1 cellular context compared by ENCODE assay signal in the genomic region with DNA sequence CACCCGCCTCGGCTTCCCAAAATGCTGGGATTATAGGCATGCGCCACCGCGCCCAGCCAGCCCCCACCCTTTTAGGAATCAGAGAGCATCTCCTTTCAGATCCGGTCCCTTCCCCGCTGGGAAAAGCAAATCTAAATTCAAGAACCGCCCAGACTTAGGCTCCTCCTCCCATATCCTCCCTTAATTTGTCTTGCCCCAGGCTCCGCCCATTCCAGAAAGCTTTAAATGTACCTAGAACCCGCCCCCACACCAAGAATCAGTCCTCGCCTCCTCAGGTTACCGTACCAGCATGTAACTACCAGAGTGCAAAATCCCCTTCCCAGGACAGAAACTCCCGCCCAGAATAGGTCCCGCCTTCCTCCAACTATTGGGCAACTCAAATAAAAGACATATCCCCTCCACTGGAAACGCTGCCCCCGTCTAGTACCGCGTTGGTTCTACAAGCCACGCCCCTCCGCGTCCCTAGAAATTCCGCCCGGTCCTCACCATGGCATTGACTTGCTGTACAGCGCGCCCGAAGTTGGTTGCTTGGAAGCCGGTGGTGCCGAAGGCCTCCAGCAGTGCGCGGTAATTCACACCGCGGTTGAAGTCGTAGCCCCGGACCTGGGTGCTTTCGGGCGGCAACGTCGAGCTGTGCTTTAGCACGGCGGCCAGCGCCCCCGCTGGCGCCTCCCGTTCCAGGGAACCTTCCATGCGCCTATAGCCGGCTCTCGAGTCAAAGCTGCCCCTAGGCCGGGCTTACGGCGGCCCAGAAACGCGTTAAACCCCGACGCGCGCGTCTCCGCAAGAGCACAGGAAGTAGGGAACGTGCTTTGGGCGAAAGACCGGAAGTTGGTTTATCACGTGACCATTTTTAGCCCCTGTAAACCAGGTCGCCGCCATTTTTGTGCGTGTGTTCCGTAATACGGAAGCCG.
TF ChIP-seq lines count a peak whose summit lies in the region.

A gene (minus strand): TSS at position 807 of the 914 bp plus-strand sequence. CDS start 114 bp downstream, at position 693.

TF ChIP-seq in K562, 482 proteins besides CTCF, POLR2A, EP300 and RAD21 (continued from another document and continues in another):
- TF ChIP-seq, protein P1, sequence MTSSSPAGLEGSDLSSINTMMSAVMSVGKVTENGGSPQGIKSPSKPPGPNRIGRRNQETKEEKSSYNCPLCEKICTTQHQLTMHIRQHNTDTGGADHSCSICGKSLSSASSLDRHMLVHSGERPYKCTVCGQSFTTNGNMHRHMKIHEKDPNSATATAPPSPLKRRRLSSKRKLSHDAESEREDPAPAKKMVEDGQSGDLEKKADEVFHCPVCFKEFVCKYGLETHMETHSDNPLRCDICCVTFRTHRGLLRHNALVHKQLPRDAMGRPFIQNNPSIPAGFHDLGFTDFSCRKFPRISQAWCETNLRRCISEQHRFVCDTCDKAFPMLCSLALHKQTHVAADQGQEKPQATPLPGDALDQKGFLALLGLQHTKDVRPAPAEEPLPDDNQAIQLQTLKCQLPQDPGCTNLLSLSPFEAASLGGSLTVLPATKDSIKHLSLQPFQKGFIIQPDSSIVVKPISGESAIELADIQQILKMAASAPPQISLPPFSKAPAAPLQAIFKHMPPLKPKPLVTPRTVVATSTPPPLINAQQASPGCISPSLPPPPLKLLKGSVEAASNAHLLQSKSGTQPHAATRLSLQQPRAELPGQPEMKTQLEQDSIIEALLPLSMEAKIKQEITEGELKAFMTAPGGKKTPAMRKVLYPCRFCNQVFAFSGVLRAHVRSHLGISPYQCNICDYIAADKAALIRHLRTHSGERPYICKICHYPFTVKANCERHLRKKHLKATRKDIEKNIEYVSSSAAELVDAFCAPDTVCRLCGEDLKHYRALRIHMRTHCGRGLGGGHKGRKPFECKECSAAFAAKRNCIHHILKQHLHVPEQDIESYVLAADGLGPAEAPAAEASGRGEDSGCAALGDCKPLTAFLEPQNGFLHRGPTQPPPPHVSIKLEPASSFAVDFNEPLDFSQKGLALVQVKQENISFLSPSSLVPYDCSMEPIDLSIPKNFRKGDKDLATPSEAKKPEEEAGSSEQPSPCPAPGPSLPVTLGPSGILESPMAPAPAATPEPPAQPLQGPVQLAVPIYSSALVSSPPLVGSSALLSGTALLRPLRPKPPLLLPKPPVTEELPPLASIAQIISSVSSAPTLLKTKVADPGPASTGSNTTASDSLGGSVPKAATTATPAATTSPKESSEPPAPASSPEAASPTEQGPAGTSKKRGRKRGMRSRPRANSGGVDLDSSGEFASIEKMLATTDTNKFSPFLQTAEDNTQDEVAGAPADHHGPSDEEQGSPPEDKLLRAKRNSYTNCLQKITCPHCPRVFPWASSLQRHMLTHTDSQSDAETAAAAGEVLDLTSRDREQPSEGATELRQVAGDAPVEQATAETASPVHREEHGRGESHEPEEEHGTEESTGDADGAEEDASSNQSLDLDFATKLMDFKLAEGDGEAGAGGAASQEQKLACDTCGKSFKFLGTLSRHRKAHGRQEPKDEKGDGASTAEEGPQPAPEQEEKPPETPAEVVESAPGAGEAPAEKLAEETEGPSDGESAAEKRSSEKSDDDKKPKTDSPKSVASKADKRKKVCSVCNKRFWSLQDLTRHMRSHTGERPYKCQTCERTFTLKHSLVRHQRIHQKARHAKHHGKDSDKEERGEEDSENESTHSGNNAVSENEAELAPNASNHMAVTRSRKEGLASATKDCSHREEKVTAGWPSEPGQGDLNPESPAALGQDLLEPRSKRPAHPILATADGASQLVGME (CRISPR knock-in tag; IDR thresholded peaks at IDR 0.05), result peak; percentile 49; the same call in 1 of the 2 replicates
- TF ChIP-seq XRCC4 (IDR thresholded peaks at IDR 0.05; ENCODE audit: extremely low read depth, insufficient read depth, insufficient read length) (no peak), NFATC3 (IDR thresholded peaks at IDR 0.05) (no peak), NR3C1 (CRISPR knock-in tag; IDR thresholded peaks at IDR 0.05) (no peak; the same call in 1 of the 2 replicates), ZNF41 (CRISPR knock-in tag; conservative IDR thresholded peaks at IDR 0.05) (no peak), SAFB2 (IDR thresholded peaks at IDR 0.05; ENCODE audit: borderline replicate concordance, low read depth, low read length, severe bottlenecking) (no peak), CBX3 (IDR thresholded peaks at IDR 0.05; ENCODE audit: borderline replicate concordance in 1 of 2, low read length in 2 of 2) (peak in 1 of 2 experiments; percentile 78; a peak in 1 of 3 replicates), ZKSCAN8 (CRISPR knock-in tag; IDR thresholded peaks at IDR 0.05) (no peak), NCOA1 (IDR thresholded peaks at IDR 0.05; ENCODE audit: low read depth) (no peak), ARNT (IDR thresholded peaks at IDR 0.05) (no peak), SETDB1 (IDR thresholded peaks at IDR 0.05; ENCODE audit: low read length) (no peak), ZNF263 (CRISPR knock-in tag; IDR thresholded peaks at IDR 0.05; ENCODE audit: borderline replicate concordance) (peak; percentile 60; the same call in 1 of the 2 replicates), ZBTB1 (CRISPR knock-in tag; IDR thresholded peaks at IDR 0.05; ENCODE audit: borderline replicate concordance, low read depth) (no peak; the same call in 1 of the 2 replicates), NELFE (IDR thresholded peaks at IDR 0.05; ENCODE audit: insufficient read depth, insufficient read length) (no peak), TAL1 (IDR thresholded peaks at IDR 0.05) (no peak)
- TF ChIP-seq, protein P2, sequence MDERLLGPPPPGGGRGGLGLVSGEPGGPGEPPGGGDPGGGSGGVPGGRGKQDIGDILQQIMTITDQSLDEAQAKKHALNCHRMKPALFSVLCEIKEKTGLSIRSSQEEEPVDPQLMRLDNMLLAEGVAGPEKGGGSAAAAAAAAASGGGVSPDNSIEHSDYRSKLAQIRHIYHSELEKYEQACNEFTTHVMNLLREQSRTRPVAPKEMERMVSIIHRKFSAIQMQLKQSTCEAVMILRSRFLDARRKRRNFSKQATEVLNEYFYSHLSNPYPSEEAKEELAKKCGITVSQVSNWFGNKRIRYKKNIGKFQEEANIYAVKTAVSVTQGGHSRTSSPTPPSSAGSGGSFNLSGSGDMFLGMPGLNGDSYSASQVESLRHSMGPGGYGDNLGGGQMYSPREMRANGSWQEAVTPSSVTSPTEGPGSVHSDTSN (CRISPR knock-in tag; IDR thresholded peaks at IDR 0.05; ENCODE audit: low read depth), result no peak
- TF ChIP-seq, protein P2 (tag; conservative IDR thresholded peaks at IDR 0.05; ENCODE audit: low read depth), result no peak
- TF ChIP-seq, protein P3, sequence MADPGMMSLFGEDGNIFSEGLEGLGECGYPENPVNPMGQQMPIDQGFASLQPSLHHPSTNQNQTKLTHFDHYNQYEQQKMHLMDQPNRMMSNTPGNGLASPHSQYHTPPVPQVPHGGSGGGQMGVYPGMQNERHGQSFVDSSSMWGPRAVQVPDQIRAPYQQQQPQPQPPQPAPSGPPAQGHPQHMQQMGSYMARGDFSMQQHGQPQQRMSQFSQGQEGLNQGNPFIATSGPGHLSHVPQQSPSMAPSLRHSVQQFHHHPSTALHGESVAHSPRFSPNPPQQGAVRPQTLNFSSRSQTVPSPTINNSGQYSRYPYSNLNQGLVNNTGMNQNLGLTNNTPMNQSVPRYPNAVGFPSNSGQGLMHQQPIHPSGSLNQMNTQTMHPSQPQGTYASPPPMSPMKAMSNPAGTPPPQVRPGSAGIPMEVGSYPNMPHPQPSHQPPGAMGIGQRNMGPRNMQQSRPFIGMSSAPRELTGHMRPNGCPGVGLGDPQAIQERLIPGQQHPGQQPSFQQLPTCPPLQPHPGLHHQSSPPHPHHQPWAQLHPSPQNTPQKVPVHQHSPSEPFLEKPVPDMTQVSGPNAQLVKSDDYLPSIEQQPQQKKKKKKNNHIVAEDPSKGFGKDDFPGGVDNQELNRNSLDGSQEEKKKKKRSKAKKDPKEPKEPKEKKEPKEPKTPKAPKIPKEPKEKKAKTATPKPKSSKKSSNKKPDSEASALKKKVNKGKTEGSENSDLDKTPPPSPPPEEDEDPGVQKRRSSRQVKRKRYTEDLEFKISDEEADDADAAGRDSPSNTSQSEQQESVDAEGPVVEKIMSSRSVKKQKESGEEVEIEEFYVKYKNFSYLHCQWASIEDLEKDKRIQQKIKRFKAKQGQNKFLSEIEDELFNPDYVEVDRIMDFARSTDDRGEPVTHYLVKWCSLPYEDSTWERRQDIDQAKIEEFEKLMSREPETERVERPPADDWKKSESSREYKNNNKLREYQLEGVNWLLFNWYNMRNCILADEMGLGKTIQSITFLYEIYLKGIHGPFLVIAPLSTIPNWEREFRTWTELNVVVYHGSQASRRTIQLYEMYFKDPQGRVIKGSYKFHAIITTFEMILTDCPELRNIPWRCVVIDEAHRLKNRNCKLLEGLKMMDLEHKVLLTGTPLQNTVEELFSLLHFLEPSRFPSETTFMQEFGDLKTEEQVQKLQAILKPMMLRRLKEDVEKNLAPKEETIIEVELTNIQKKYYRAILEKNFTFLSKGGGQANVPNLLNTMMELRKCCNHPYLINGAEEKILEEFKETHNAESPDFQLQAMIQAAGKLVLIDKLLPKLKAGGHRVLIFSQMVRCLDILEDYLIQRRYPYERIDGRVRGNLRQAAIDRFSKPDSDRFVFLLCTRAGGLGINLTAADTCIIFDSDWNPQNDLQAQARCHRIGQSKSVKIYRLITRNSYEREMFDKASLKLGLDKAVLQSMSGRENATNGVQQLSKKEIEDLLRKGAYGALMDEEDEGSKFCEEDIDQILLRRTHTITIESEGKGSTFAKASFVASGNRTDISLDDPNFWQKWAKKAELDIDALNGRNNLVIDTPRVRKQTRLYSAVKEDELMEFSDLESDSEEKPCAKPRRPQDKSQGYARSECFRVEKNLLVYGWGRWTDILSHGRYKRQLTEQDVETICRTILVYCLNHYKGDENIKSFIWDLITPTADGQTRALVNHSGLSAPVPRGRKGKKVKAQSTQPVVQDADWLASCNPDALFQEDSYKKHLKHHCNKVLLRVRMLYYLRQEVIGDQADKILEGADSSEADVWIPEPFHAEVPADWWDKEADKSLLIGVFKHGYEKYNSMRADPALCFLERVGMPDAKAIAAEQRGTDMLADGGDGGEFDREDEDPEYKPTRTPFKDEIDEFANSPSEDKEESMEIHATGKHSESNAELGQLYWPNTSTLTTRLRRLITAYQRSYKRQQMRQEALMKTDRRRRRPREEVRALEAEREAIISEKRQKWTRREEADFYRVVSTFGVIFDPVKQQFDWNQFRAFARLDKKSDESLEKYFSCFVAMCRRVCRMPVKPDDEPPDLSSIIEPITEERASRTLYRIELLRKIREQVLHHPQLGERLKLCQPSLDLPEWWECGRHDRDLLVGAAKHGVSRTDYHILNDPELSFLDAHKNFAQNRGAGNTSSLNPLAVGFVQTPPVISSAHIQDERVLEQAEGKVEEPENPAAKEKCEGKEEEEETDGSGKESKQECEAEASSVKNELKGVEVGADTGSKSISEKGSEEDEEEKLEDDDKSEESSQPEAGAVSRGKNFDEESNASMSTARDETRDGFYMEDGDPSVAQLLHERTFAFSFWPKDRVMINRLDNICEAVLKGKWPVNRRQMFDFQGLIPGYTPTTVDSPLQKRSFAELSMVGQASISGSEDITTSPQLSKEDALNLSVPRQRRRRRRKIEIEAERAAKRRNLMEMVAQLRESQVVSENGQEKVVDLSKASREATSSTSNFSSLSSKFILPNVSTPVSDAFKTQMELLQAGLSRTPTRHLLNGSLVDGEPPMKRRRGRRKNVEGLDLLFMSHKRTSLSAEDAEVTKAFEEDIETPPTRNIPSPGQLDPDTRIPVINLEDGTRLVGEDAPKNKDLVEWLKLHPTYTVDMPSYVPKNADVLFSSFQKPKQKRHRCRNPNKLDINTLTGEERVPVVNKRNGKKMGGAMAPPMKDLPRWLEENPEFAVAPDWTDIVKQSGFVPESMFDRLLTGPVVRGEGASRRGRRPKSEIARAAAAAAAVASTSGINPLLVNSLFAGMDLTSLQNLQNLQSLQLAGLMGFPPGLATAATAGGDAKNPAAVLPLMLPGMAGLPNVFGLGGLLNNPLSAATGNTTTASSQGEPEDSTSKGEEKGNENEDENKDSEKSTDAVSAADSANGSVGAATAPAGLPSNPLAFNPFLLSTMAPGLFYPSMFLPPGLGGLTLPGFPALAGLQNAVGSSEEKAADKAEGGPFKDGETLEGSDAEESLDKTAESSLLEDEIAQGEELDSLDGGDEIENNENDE (IDR thresholded peaks at IDR 0.05; ENCODE audit: low read depth, low read length), result no peak
- TF ChIP-seq, protein P4, sequence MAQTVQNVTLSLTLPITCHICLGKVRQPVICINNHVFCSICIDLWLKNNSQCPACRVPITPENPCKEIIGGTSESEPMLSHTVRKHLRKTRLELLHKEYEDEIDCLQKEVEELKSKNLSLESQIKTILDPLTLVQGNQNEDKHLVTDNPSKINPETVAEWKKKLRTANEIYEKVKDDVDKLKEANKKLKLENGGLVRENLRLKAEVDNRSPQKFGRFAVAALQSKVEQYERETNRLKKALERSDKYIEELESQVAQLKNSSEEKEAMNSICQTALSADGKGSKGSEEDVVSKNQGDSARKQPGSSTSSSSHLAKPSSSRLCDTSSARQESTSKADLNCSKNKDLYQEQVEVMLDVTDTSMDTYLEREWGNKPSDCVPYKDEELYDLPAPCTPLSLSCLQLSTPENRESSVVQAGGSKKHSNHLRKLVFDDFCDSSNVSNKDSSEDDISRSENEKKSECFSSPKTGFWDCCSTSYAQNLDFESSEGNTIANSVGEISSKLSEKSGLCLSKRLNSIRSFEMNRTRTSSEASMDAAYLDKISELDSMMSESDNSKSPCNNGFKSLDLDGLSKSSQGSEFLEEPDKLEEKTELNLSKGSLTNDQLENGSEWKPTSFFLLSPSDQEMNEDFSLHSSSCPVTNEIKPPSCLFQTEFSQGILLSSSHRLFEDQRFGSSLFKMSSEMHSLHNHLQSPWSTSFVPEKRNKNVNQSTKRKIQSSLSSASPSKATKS (CRISPR knock-in tag; IDR thresholded peaks at IDR 0.05), result no peak
- TF ChIP-seq, protein P5, sequence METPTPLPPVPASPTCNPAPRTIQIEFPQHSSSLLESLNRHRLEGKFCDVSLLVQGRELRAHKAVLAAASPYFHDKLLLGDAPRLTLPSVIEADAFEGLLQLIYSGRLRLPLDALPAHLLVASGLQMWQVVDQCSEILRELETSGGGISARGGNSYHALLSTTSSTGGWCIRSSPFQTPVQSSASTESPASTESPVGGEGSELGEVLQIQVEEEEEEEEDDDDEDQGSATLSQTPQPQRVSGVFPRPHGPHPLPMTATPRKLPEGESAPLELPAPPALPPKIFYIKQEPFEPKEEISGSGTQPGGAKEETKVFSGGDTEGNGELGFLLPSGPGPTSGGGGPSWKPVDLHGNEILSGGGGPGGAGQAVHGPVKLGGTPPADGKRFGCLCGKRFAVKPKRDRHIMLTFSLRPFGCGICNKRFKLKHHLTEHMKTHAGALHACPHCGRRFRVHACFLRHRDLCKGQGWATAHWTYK (CRISPR knock-in tag; IDR thresholded peaks at IDR 0.05), result peak; percentile 85; the same call in 1 of the 2 replicates
